Comparison of ENCODE assay signal across 8 cellular contexts in the genomic region with DNA sequence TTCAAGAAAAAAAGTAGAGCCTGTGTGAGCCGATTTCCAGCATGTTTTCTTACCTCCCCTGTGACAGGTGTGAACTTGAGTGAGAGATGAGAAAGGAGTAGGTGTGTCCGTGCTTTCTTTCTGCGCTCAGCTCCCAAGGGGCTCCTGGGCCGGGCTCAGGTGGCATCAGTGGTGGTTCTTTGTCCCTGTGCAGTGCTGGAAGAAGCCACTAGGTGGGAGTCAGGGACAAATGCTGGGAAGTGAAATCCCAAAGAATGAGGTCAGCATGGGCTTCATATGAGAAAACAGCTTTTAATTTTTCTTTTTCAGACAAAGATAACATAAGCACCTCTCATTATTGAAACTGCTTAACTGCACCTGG. TPM values are rescaled to one million over a fixed set of nuclear protein-coding genes. Genes with fewer than 3 reads are reported as not detected.
DNase-seq lines count a peak whose midpoint lies in the region; ATAC-seq and TF ChIP-seq lines count a peak whose summit lies in the region.

No MANE protein-coding gene starts in this region.

- H3K4me2 ChIP-seq in OCI-LY3 (ENCODE audit: low read length), result no peak overlapping the region

- peaks cover 20% of the 10 kb centered on the region for H3K4me1 Mint-ChIP-seq in memory B cell

- peaks cover 8% of the 10 kb centered on the region for H3K4me1 ChIP-seq in OCI-LY3 (ENCODE audit: low read length)
- H3K4me1 ChIP-seq in uterus, result peaks cover 0 to 13% of the 10 kb centered on the region in 2 donors

- H4K20me1 ChIP-seq in OCI-LY3 (ENCODE audit: insufficient read depth, low read length), result peaks cover 24% of the 10 kb centered on the region; the same call in 1 of the 2 replicates

- H3K79me2 ChIP-seq in OCI-LY3 (ENCODE audit: low read length), result no peaks in the 10 kb centered on the region

- H3K4me3 Mint-ChIP-seq in memory B cell, result no peak overlapping the region

- peak overlapping the region; percentile 41 for H3K27ac Mint-ChIP-seq in memory B cell

- no peaks in the 10 kb centered on the region for H3K27me3 ChIP-seq in OCI-LY3 (ENCODE audit: low read depth, low read length)
- no peaks in the 10 kb centered on the region for H3K27me3 ChIP-seq in dorsolateral prefrontal cortex
- H3K27me3 ChIP-seq in uterus, result no peaks in the 10 kb centered on the region

- no peaks in the 10 kb centered on the region; the same call in 1 of the 2 replicates for H3K9me3 ChIP-seq in OCI-LY3 (ENCODE audit: insufficient read depth, low read length)
- H3K9me3 ChIP-seq in uterus, result no peaks in the 10 kb centered on the region

- no peak for ATAC-seq in memory B cell (ENCODE audit: low read depth)

- peak; percentile 84 for DNase-seq in DMS79 treated with DMSO at 0.1 percent for 48 hours (lab: John Stamatoyannopoulos, UW)
- DNase-seq in HT1080 (ENCODE audit: low read depth), result peak; percentile 61
- DNase-seq in dorsolateral prefrontal cortex, result peak; percentile 49 to 79 (median 70)
- DNase-seq in memory B cell (ENCODE audit: low spot score in 2 of 2), result no peak
- peak; percentile 69 to 77 for DNase-seq in uterus
- no peak for DNase-seq in RPMI8226
- DNase-seq in stimulated activated CD4-positive, alpha-beta T cell treated with anti-CD3 and anti-CD28 coated beads, Interleukin-4, amount 100 ng/mL, for 1 hour, result no peak

- no peak overlapping the region for H3K9ac ChIP-seq in OCI-LY3 (ENCODE audit: low read length)

- TF ChIP-seq POLR2A in uterus (IDR thresholded peaks at IDR 0.05), result no peak

- intact Hi-C loops in dorsolateral prefrontal cortex (cut with DNase I) (loop anchor here (1.0 to 10.0 kb wide), 4 partner anchors 58 to 127 kb away; a partner anchor contains a TSS), uterus (cut with DNase I; ENCODE audit: low total_unique reads) (loop anchor here (5.0 kb wide), 1 partner anchor 116 kb away; no protein-coding TSS in a partner anchor)

- TF ChIP-seq CTCF in OCI-LY3 (IDR thresholded peaks at IDR 0.05; ENCODE audit: low read depth, low read length) (peak; percentile 61), dorsolateral prefrontal cortex (IDR thresholded peaks at IDR 0.05 in 54 of 56, conservative IDR thresholded peaks at IDR 0.05 in 2 of 56; ENCODE audit: low read depth in 1 of 56, partially characterized antibody in 56 of 56) (peak; percentile 81 to 99 (median 95)), uterus (IDR thresholded peaks at IDR 0.05) (peak; percentile 91 to 97 (median 93))

- no peaks in the 10 kb centered on the region for H3K27me3 Mint-ChIP-seq in memory B cell

- peaks cover 52% of the 10 kb centered on the region for H3K36me3 ChIP-seq in OCI-LY3 (replicated peaks; ENCODE audit: low read depth, low read length)
- H3K36me3 ChIP-seq in uterus, result no peaks in the 10 kb centered on the region

- H3K4me3 ChIP-seq in OCI-LY3 (ENCODE audit: low read length) (no peak overlapping the region), dorsolateral prefrontal cortex (no peak overlapping the region), uterus (no peak overlapping the region)

- H3K9me3 Mint-ChIP-seq in memory B cell, result peaks cover 1% of the 10 kb centered on the region

- H2AFZ ChIP-seq in OCI-LY3 (ENCODE audit: low read depth, low read length), result no peak overlapping the region

- H3K27ac ChIP-seq in OCI-LY3 (ENCODE audit: low read length) (no peak overlapping the region), dorsolateral prefrontal cortex (peak overlapping the region; percentile 26 to 99 (median 81)), uterus (peak overlapping the region in 1 of 2 donors; percentile 55)

- H3K36me3 Mint-ChIP-seq in memory B cell, result peaks cover 25% of the 10 kb centered on the region

RNA-seq across cellular contexts. Expression of a gene that starts 57.8 kb away (rescaled TPM):
- total RNA-seq in HT1080 (2014; rRNA removed; shearing (Covaris generic)), result 1.2 and 2.6 TPM in 2 replicates
- 0.83 and 2.2 TPM in 2 replicates for polyA plus RNA-seq in HT1080 (2015; cell fraction: cytosol; rRNA removed)
- 0.56 and 1.2 TPM in 2 replicates for polyA plus RNA-seq in HT1080 (2015; cell fraction: nucleus; rRNA removed)
- total RNA-seq in dorsolateral prefrontal cortex (100 to 1,000 TPM in 1 of 120 experiments, 10 to 100 TPM in 119; 14.4 to 115 (median 35.6) TPM), uterus (10 to 100 TPM in 3 of 4 donors, 1 to 10 TPM in 1; 2.1 to 36.2 (median 15.2) TPM)

Comparison
In these comparisons a context has a peak if more than half of its experiments do, and no peak if none do; other contexts are left out.
1. DNase-seq: peak in DMS79 treated with DMSO at 0.1 percent for 48 hours (single experiment), HT1080 (single experiment), dorsolateral prefrontal cortex (10 of 10) and uterus (2 of 2); none in memory B cell (0 of 2), RPMI8226 (single experiment) and stimulated activated CD4-positive, alpha-beta T cell treated with anti-CD3 and anti-CD28 coated beads, Interleukin-4, amount 100 ng/mL, for 1 hour (single experiment).
2. Peak in every context shown above with its lines, with median percentiles within 50 percentile points of each other: CTCF ChIP-seq.